ENCODE assay signal across 15 cellular contexts in genomic region chr1:50681931-50682330, GRCh38.
DNase-seq lines count a peak whose midpoint lies in the region; ATAC-seq and TF ChIP-seq lines count a peak whose summit lies in the region.
"Had no signal": no experiment of that assay in that cellular context is flagged by ENCODE, and none has a peak within 500 bp of the region (broad histone marks: within the 10 kb centered on the region; RNA-seq: fewer than 3 reads in every experiment).

No MANE protein-coding gene starts in this region.

- H3K4me3 ChIP-seq in AG10803 (ENCODE audit: low read length) (no peak overlapping the region), fibroblast of mammary gland (ENCODE audit: control insufficient read depth, low read depth, low read length) (no peak overlapping the region)
- H3K4me3 ChIP-seq: A549, GM12878 had no signal

- DNase-seq in AG10803 (ENCODE audit: low read depth) (peak; percentile 12), HT1080 (ENCODE audit: low read depth) (peak; percentile 56), RPMI7951 (ENCODE audit: low read depth) (peak; percentile 35), fibroblast of mammary gland (ENCODE audit: low read depth) (peak; percentile 64)
- DNase-seq in activated CD4-positive, alpha-beta T cell treated with anti-CD3 and anti-CD28 coated beads, Interleukin-2, amount 50 U/mL, for 4 hours, result no peak
- DNase-seq: AML-193, Caco-2, NCI-H1048, NCI-H345, SIG-M5 had no signal

- TF ChIP-seq CTCF in AG10803 (conservative IDR thresholded peaks at IDR 0.05; ENCODE audit: low read length) (no peak), fibroblast of mammary gland (conservative IDR thresholded peaks at IDR 0.05; ENCODE audit: control insufficient read depth, insufficient read depth, low read depth, low read length) (no peak)

- ATAC-seq in GM19328 (IDR thresholded peaks at IDR 0.05; ENCODE audit: unreplicated experiment), result no peak
- ATAC-seq in HG03460 (IDR thresholded peaks at IDR 0.05; ENCODE audit: unreplicated experiment), result no peak
- no peak for ATAC-seq in GM19324 (IDR thresholded peaks at IDR 0.05; ENCODE audit: low FRiP score, unreplicated experiment)
- ATAC-seq: A549, GM12878 had no signal

Comparison
In these comparisons a context has a peak if more than half of its experiments do, and no peak if none do; other contexts are left out.
1. DNase-seq: peak in AG10803 (single experiment), HT1080 (single experiment), RPMI7951 (single experiment) and fibroblast of mammary gland (single experiment); none in activated CD4-positive, alpha-beta T cell treated with anti-CD3 and anti-CD28 coated beads, Interleukin-2, amount 50 U/mL, for 4 hours (0 of 2).